2 cellular contexts compared by ENCODE assay signal in genomic region chr3:29333520-29333919, GRCh38.
TF ChIP-seq lines count a peak whose summit lies in the region.

No MANE protein-coding gene starts in this region.

TF ChIP-seq in GM23338, 12 proteins besides CTCF, POLR2A, EP300 and RAD21 (continued from another document):
- TF ChIP-seq, protein P1, sequence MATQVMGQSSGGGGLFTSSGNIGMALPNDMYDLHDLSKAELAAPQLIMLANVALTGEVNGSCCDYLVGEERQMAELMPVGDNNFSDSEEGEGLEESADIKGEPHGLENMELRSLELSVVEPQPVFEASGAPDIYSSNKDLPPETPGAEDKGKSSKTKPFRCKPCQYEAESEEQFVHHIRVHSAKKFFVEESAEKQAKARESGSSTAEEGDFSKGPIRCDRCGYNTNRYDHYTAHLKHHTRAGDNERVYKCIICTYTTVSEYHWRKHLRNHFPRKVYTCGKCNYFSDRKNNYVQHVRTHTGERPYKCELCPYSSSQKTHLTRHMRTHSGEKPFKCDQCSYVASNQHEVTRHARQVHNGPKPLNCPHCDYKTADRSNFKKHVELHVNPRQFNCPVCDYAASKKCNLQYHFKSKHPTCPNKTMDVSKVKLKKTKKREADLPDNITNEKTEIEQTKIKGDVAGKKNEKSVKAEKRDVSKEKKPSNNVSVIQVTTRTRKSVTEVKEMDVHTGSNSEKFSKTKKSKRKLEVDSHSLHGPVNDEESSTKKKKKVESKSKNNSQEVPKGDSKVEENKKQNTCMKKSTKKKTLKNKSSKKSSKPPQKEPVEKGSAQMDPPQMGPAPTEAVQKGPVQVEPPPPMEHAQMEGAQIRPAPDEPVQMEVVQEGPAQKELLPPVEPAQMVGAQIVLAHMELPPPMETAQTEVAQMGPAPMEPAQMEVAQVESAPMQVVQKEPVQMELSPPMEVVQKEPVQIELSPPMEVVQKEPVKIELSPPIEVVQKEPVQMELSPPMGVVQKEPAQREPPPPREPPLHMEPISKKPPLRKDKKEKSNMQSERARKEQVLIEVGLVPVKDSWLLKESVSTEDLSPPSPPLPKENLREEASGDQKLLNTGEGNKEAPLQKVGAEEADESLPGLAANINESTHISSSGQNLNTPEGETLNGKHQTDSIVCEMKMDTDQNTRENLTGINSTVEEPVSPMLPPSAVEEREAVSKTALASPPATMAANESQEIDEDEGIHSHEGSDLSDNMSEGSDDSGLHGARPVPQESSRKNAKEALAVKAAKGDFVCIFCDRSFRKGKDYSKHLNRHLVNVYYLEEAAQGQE (IDR thresholded peaks at IDR 0.05; ENCODE audit: unreplicated experiment) = no peak

TF ChIP-seq in SK-N-SH treated with all-trans-retinoic acid at 6 μM for 48 hours, 23 proteins besides CTCF, POLR2A, EP300 and RAD21 (continued from another document):
- TF ChIP-seq, protein P2, sequence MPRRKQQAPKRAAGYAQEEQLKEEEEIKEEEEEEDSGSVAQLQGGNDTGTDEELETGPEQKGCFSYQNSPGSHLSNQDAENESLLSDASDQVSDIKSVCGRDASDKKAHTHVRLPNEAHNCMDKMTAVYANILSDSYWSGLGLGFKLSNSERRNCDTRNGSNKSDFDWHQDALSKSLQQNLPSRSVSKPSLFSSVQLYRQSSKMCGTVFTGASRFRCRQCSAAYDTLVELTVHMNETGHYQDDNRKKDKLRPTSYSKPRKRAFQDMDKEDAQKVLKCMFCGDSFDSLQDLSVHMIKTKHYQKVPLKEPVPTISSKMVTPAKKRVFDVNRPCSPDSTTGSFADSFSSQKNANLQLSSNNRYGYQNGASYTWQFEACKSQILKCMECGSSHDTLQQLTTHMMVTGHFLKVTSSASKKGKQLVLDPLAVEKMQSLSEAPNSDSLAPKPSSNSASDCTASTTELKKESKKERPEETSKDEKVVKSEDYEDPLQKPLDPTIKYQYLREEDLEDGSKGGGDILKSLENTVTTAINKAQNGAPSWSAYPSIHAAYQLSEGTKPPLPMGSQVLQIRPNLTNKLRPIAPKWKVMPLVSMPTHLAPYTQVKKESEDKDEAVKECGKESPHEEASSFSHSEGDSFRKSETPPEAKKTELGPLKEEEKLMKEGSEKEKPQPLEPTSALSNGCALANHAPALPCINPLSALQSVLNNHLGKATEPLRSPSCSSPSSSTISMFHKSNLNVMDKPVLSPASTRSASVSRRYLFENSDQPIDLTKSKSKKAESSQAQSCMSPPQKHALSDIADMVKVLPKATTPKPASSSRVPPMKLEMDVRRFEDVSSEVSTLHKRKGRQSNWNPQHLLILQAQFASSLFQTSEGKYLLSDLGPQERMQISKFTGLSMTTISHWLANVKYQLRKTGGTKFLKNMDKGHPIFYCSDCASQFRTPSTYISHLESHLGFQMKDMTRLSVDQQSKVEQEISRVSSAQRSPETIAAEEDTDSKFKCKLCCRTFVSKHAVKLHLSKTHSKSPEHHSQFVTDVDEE (CRISPR knock-in tag; IDR thresholded peaks at IDR 0.05) = no peak
- TF ChIP-seq RARB (CRISPR knock-in tag; IDR thresholded peaks at IDR 0.05) = no peak
